In the genomic region with DNA sequence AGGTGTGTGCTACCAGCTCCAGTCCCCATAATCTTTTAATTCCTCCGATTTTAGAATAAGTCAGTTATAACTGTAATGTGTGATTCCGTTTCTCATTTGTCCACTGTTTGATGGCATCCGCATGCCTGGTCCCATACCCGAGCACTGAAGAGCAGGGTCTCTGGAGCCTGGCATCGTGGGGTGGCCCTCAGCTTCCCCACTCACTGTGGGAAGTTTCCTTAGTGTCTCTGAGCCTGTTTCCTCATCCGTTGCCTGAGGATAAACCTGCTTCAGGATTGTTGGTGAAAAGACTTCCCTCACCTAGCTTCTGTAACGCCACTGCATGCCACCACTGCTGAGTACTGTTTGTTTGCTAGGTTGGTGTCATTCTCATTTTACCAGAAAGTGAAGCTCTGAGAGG, we compare ENCODE assay signal across 21 cellular contexts. TPM values are rescaled to one million over a fixed set of nuclear protein-coding genes. Genes with fewer than 3 reads are reported as not detected.
DNase-seq lines count a peak whose midpoint lies in the region; ATAC-seq and TF ChIP-seq lines count a peak whose summit lies in the region.
"Had no signal": no experiment of that assay in that cellular context is flagged by ENCODE, and none has a peak within 500 bp of the region (broad histone marks: within the 10 kb centered on the region; RNA-seq: fewer than 3 reads in every experiment).

No MANE protein-coding gene starts in this region.

- no peak overlapping the region for H3K23ac ChIP-seq in neuronal stem cell (ENCODE audit: low read depth, low read length, poor library complexity)

- H3K9me2 ChIP-seq in HCT116 (ENCODE audit: insufficient read depth) = no peaks in the 10 kb centered on the region

- no peaks in the 10 kb centered on the region for H3K9me3 Mint-ChIP-seq in activated T-cell treated with anti-CD3 and anti-CD28 coated beads, Interleukin-2, amount 50 U/mL, for 24 hours
- H3K9me3 Mint-ChIP-seq in activated T-cell treated with anti-CD3 and anti-CD28 coated beads, Interleukin-2, amount 50 U/mL, for 4 hours = no peaks in the 10 kb centered on the region
- no peaks in the 10 kb centered on the region for H3K9me3 Mint-ChIP-seq in naive B cell

- H4K91ac ChIP-seq in neuronal stem cell (ENCODE audit: low read depth, low read length, poor library complexity) = no peak overlapping the region

- no peak overlapping the region for H3K4me3 Mint-ChIP-seq in activated T-cell treated with anti-CD3 and anti-CD28 coated beads, Interleukin-2, amount 50 U/mL, for 24 hours
- H3K4me3 Mint-ChIP-seq in activated T-cell treated with anti-CD3 and anti-CD28 coated beads, Interleukin-2, amount 50 U/mL, for 4 hours = no peak overlapping the region
- no peak overlapping the region for H3K4me3 Mint-ChIP-seq in naive B cell

- no peak overlapping the region for H2BK15ac ChIP-seq in neuronal stem cell (ENCODE audit: low read length)

- TF ChIP-seq POLR2A in HCT116 (IDR thresholded peaks at IDR 0.05; ENCODE audit: borderline replicate concordance, extremely low read depth, insufficient read depth, insufficient read length) = no peak

- no peaks in the 10 kb centered on the region for H4K20me1 ChIP-seq in HCT116 (ENCODE audit: insufficient read depth)

- no peak overlapping the region for H2AK5ac ChIP-seq in neuronal stem cell (ENCODE audit: low read depth, low read length)

- TF ChIP-seq CTCF in HCT116 (IDR thresholded peaks at IDR 0.05 in 2 of 3, conservative IDR thresholded peaks at IDR 0.05 in 1 of 3; ENCODE audit: borderline replicate concordance in 1 of 3, insufficient read depth in 1 of 3, low read depth in 2 of 3, low read length in 2 of 3) (no peak), VCaP (conservative IDR thresholded peaks at IDR 0.05) (no peak)

- peaks cover 96% of the 10 kb centered on the region for H3K36me3 Mint-ChIP-seq in activated T-cell treated with anti-CD3 and anti-CD28 coated beads, Interleukin-2, amount 50 U/mL, for 24 hours (ENCODE audit: low read depth)
- peaks cover 35% of the 10 kb centered on the region for H3K36me3 Mint-ChIP-seq in activated T-cell treated with anti-CD3 and anti-CD28 coated beads, Interleukin-2, amount 50 U/mL, for 4 hours (ENCODE audit: insufficient read depth)
- H3K36me3 Mint-ChIP-seq in naive B cell = peaks cover 6 to 7% of the 10 kb centered on the region in 2 donors

- H3K27ac ChIP-seq in HCT116 (ENCODE audit: low read depth, low read length) (peak overlapping the region; percentile 24; the same call in 1 of the 2 replicates), VCaP (0 out of 2 replicates have a peak overlapping the region, but pooled peaks have one; percentile 12), neuronal stem cell (replicated peaks; ENCODE audit: low read length) (no peak overlapping the region)
- H3K27ac ChIP-seq: KMS-11 had no signal

- H3K27ac Mint-ChIP-seq in activated T-cell treated with anti-CD3 and anti-CD28 coated beads, Interleukin-2, amount 50 U/mL, for 24 hours = peak overlapping the region; percentile 60
- H3K27ac Mint-ChIP-seq in naive B cell = peak overlapping the region in 4 of 6 donors; percentile 8 to 49 (median 40)

- H3K4me1 Mint-ChIP-seq in activated T-cell treated with anti-CD3 and anti-CD28 coated beads, Interleukin-2, amount 50 U/mL, for 24 hours (ENCODE audit: low read depth) = peaks cover 12% of the 10 kb centered on the region
- H3K4me1 Mint-ChIP-seq in activated T-cell treated with anti-CD3 and anti-CD28 coated beads, Interleukin-2, amount 50 U/mL, for 4 hours (ENCODE audit: low read depth) = peaks cover 7% of the 10 kb centered on the region
- peaks cover 5 to 13% (median 10%) of the 10 kb centered on the region in 3 donors for H3K4me1 Mint-ChIP-seq in naive B cell

- POLR2A ChIA-PET in HCT116 (lab: Charles Lee) = interaction anchor here (1.2 kb wide), 1 partner anchor 40 kb away, joined by 3 read pairs; no protein-coding TSS in a partner anchor

- H2BK5ac ChIP-seq in neuronal stem cell (ENCODE audit: low read length) = no peak overlapping the region

- WGBS in neuronal stem cell (ENCODE audit: extremely low coverage in 2 of 2, insufficient read length in 2 of 2, insufficient replicate concordance in 1 of 2), 2 donors = no CpG with 5 or more reads among the region's 7 CpGs

- BruUV-seq in HCT116 (replicated peaks; lab: Mats Ljungman, UMichigan) = no TSS peak

- H2BK120ac ChIP-seq in neuronal stem cell (ENCODE audit: low read depth, low read length) = no peak overlapping the region

- intact Hi-C loops in HCT116 (cut with micrococcal nuclease) = no loop called here

- H3K18ac ChIP-seq in neuronal stem cell (ENCODE audit: low read length) = no peak overlapping the region

- H3K79me2 ChIP-seq in HCT116 (ENCODE audit: insufficient read depth, low read length) = peaks cover 48% of the 10 kb centered on the region

- no peak for ATAC-seq in activated T-cell treated with anti-CD3 and anti-CD28 coated beads, Interleukin-2, amount 50 U/mL, for 4 hours
- ATAC-seq in HCT116 = no peak
- no peak for ATAC-seq in naive B cell (ENCODE audit: low read depth in 2 of 2)
- ATAC-seq in GM21529 (IDR thresholded peaks at IDR 0.05; ENCODE audit: unreplicated experiment) = no peak

- H3K4me2 ChIP-seq in HCT116 (ENCODE audit: low read length) (no peak overlapping the region), neuronal stem cell (ENCODE audit: insufficient read depth, low read length, poor library complexity, severe bottlenecking) (no peak overlapping the region)
- H3K4me2 ChIP-seq: KMS-11 had no signal

- H4K8ac ChIP-seq in neuronal stem cell (ENCODE audit: low read depth, low read length) = no peak overlapping the region

- peaks cover 4% of the 10 kb centered on the region for H3K79me1 ChIP-seq in neuronal stem cell (ENCODE audit: low read depth, low read length)

- no peak overlapping the region for H3K14ac ChIP-seq in neuronal stem cell (ENCODE audit: low read length)

- H3K36me3 ChIP-seq in HCT116 (ENCODE audit: control insufficient read depth in 1 of 2, insufficient read depth in 2 of 2, low read length in 2 of 2) (peaks cover 49 to 52% of the 10 kb centered on the region in 2 experiments), neuronal stem cell (replicated peaks in 1 of 2; ENCODE audit: control insufficient read depth in 2 of 2, insufficient read depth in 2 of 2, low read length in 2 of 2) (peaks cover 33 to 87% of the 10 kb centered on the region in 2 donors)

- no peak overlapping the region for H3K4me3 ChIP-seq in HCT116 (replicated peaks in 1 of 2; ENCODE audit: low read depth in 1 of 2, low read length in 2 of 2)
- H3K4me3 ChIP-seq in neuronal stem cell (ENCODE audit: low read length in 2 of 2) = no peak overlapping the region

- H3K9me3 ChIP-seq in HCT116 (ENCODE audit: control insufficient read depth in 1 of 2, insufficient read depth in 1 of 2, low read depth in 1 of 2, low read length in 2 of 2) (no peaks in the 10 kb centered on the region), neuronal stem cell (replicated peaks in 1 of 2; ENCODE audit: control insufficient read depth in 2 of 2, insufficient read depth in 1 of 2, low read depth in 1 of 2, low read length in 2 of 2) (no peaks in the 10 kb centered on the region)
- H3K9me3 ChIP-seq: BE2C had no signal

- no peaks in the 10 kb centered on the region for H3K27me3 Mint-ChIP-seq in activated T-cell treated with anti-CD3 and anti-CD28 coated beads, Interleukin-2, amount 50 U/mL, for 24 hours
- H3K27me3 Mint-ChIP-seq in activated T-cell treated with anti-CD3 and anti-CD28 coated beads, Interleukin-2, amount 50 U/mL, for 4 hours (ENCODE audit: low read depth) = no peaks in the 10 kb centered on the region
- H3K27me3 Mint-ChIP-seq in naive B cell = no peaks in the 10 kb centered on the region

- no peaks in the 10 kb centered on the region for H3K27me3 ChIP-seq in HCT116 (ENCODE audit: insufficient read depth, low read length)
- H3K27me3 ChIP-seq in neuronal stem cell (ENCODE audit: control insufficient read depth in 3 of 3, insufficient read depth in 3 of 3, low read depth in 1 of 3, low read length in 3 of 3) = no peaks in the 10 kb centered on the region
- H3K27me3 ChIP-seq: BE2C had no signal

- H3K9ac ChIP-seq in HCT116 (ENCODE audit: low read length) (no peak overlapping the region), neuronal stem cell (ENCODE audit: low read depth, low read length, poor library complexity) (no peak overlapping the region)
- H3K9ac ChIP-seq: KMS-11 had no signal

- no peak overlapping the region for H2AFZ ChIP-seq in HCT116 (ENCODE audit: low read depth, low read length, poor library complexity, severe bottlenecking)
- no peak overlapping the region for H2AFZ ChIP-seq in neuronal stem cell (ENCODE audit: low read length)

- RAD21 ChIA-PET in HCT116 (lab: Charles Lee; ENCODE audit: low non-redundant PET in 1 of 2, low total read pairs in 2 of 2, uncharacterized antibody in 2 of 2, unreplicated experiment in 2 of 2) = no interaction called here

- TF ChIP-seq RAD21 in HCT116 (IDR thresholded peaks at IDR 0.05; ENCODE audit: low read depth) = no peak

- H3K4ac ChIP-seq in neuronal stem cell (ENCODE audit: low read length) = no peak overlapping the region

- H2BK12ac ChIP-seq in neuronal stem cell (ENCODE audit: low read length) = no peak overlapping the region

- H3K4me1 ChIP-seq in HCT116 (ENCODE audit: control insufficient read depth in 1 of 2, insufficient read depth in 2 of 2, low read length in 2 of 2) (no peaks in the 10 kb centered on the region), neuronal stem cell (ENCODE audit: control insufficient read depth in 2 of 2, insufficient read depth in 1 of 2, low read depth in 1 of 2, low read length in 2 of 2) (peaks cover 11% of the 10 kb centered on the region in 2 donors)
- H3K4me1 ChIP-seq: BE2C had no signal

- DNase-seq in activated T-cell treated with anti-CD3 and anti-CD28 coated beads, Interleukin-2, amount 50 U/mL, for 24 hours = no peak
- DNase-seq in activated T-cell treated with anti-CD3 and anti-CD28 coated beads, Interleukin-2, amount 50 U/mL, for 4 hours = no peak
- DNase-seq in HCT116 (ENCODE audit: low read depth, low spot score) (no peak), naive B cell (no peak), D341Med (ENCODE audit: low spot score) (no peak), neuronal stem cell (ENCODE audit: low spot score) (no peak)
- DNase-seq: BE2C, EL, GF-D8, GOT3, NCI-H1105, NCI-H146, NCI-H2029, NCI-H345, NCI-H524, NCI-H774, SHP77 had no signal

- CTCF ChIA-PET in HCT116 (lab: Charles Lee) = interaction anchor here (1.2 to 1.5 kb wide), 3 partner anchors 333 to 370 kb away, joined by 3 to 7 read pairs (median 4); no protein-coding TSS in a partner anchor

RNA-seq across cellular contexts. Expression of gene PARK7, which starts 19.5 kb away (rescaled TPM):
- total RNA-seq in activated T-cell treated with anti-CD3 and anti-CD28 coated beads, Interleukin-2, amount 50 U/mL, for 4 hours = 100 to 1,000 TPM; 401 to 466 (median 411) TPM
- 370 TPM for total RNA-seq in HCT116 (2021; ENCODE audit: unreplicated experiment)
- 294 and 378 TPM in 2 replicates for polyA plus RNA-seq in HCT116 (2012)
- 100 to 1,000 TPM; 247 to 350 (median 302) TPM for polyA plus RNA-seq in naive B cell (ENCODE audit: low read depth in 6 of 6)
- 220 TPM for polyA plus RNA-seq in neuronal stem cell (2013, experiment 1 of 2)
- polyA plus RNA-seq in neuronal stem cell (2013, experiment 2 of 2) = 221 TPM

RNA-seq across cellular contexts. Expression of gene TNFRSF9, which starts 40.3 kb away (rescaled TPM):
- 100 to 1,000 TPM; 103 to 119 (median 113) TPM for total RNA-seq in activated T-cell treated with anti-CD3 and anti-CD28 coated beads, Interleukin-2, amount 50 U/mL, for 4 hours
- 0.20 TPM for total RNA-seq in HCT116 (2021; ENCODE audit: unreplicated experiment)
- polyA plus RNA-seq in HCT116 (2012) = 0.22 and 0.39 TPM in 2 replicates
- under 1 TPM in 2 of 6 donors, not detected in 4; 0.38 to 0.52 TPM for polyA plus RNA-seq in naive B cell (ENCODE audit: low read depth in 6 of 6)
- polyA plus RNA-seq in neuronal stem cell (2013, experiment 1 of 2) = under 0.01 TPM
- not detected for polyA plus RNA-seq in neuronal stem cell (2013, experiment 2 of 2)
- total RNA-seq: OCI-LY7 had no signal

RNA-seq across cellular contexts. Expression of gene ERRFI1, which starts 45.1 kb away (rescaled TPM):
- 1 to 10 TPM; 2.9 to 4.6 (median 3.3) TPM for total RNA-seq in activated T-cell treated with anti-CD3 and anti-CD28 coated beads, Interleukin-2, amount 50 U/mL, for 4 hours
- 777 TPM for total RNA-seq in HCT116 (2021; ENCODE audit: unreplicated experiment)
- 536 and 725 TPM in 2 replicates for polyA plus RNA-seq in HCT116 (2012)
- polyA plus RNA-seq in naive B cell (ENCODE audit: low read depth in 6 of 6) = 1 to 10 TPM in 1 of 6 donors, under 1 TPM in 4, not detected in 1; 0.08 to 1.6 (median 0.77) TPM
- 33.5 TPM for polyA plus RNA-seq in neuronal stem cell (2013, experiment 1 of 2)
- 32.9 TPM for polyA plus RNA-seq in neuronal stem cell (2013, experiment 2 of 2)
- total RNA-seq: OCI-LY7 had no signal

Comparison
In these comparisons a context has a peak if more than half of its experiments do, and no peak if none do; other contexts are left out.
1. RNA of gene TNFRSF9, which starts 40.3 kb away (total RNA-seq): 103 to 119 TPM in activated T-cell treated with anti-CD3 and anti-CD28 coated beads, Interleukin-2, amount 50 U/mL, for 4 hours; 0.20 TPM in HCT116 (single experiment); every median in the first group is over 10 times any median in the second.
2. RNA of gene ERRFI1, which starts 45.1 kb away (total RNA-seq): 777 TPM in HCT116 (single experiment); 2.9 to 4.6 TPM in activated T-cell treated with anti-CD3 and anti-CD28 coated beads, Interleukin-2, amount 50 U/mL, for 4 hours; every median in the first group is over 100 times any median in the second.